In genomic region chr6:158290659-158291058, GRCh38 we compare ENCODE assay signal across 9 cellular contexts. TPM values are rescaled to one million over a fixed set of nuclear protein-coding genes. Genes with fewer than 3 reads are reported as not detected.
A peak's percentile ranks its signal among the peaks of the same experiment; 100 is the strongest.
DNase-seq lines count a peak whose midpoint lies in the region; ATAC-seq, FAIRE-seq and TF ChIP-seq lines count a peak whose summit lies in the region.
"Had no signal": no experiment of that assay in that cellular context is flagged by ENCODE, and none has a peak within 500 bp of the region (broad histone marks: within the 10 kb centered on the region; RNA-seq: fewer than 3 reads in every experiment).

No MANE protein-coding gene starts in this region.

- no peaks in the 10 kb centered on the region for H3K27me3 ChIP-seq in heart right ventricle

- H3K4me1 ChIP-seq in heart right ventricle = peaks cover 5 to 19% (median 13%) of the 10 kb centered on the region in 9 donors

- no peak for TF ChIP-seq POLR2A in H54 (IDR thresholded peaks at IDR 0.05; ENCODE audit: low read depth, low read length)

- peaks cover 34% of the 10 kb centered on the region for H3K36me3 Mint-ChIP-seq in type B pancreatic cell

- peaks cover 0 to 3% (median 0%) of the 10 kb centered on the region in 9 donors for H3K36me3 ChIP-seq in heart right ventricle

- DNase-seq in GM20000 (ENCODE audit: low spot score) (peak; percentile 59), activated T-cell treated with anti-CD3 and anti-CD28 coated beads for 24 hours (ENCODE audit: low read depth) (peak; percentile 45), NCI-H2107 (lab: John Stamatoyannopoulos, UW) (no peak), heart right ventricle (no peak), type B pancreatic cell (ENCODE audit: extremely low spot score, unreplicated experiment) (no peak), H54 (ENCODE audit: insufficient read length, low spot score) (no peak)
- peak in 3 of 4 experiments; percentile 24 to 32 (median 28) for DNase-seq in stimulated activated CD4-positive, alpha-beta T cell treated with anti-CD3 and anti-CD28 coated beads, Interleukin-1b, Interleukin-23, amount 100 ng/mL, for 24 hours (ENCODE audit: low read depth in 4 of 4, low spot score in 1 of 4)

- peaks cover 1% of the 10 kb centered on the region for H3K4me1 Mint-ChIP-seq in type B pancreatic cell (ENCODE audit: unreplicated experiment)

- WGBS in heart right ventricle, 2 donors = 93 to 96% methylated on average over 3 of the region's 3 CpGs

- H3K4me3 Mint-ChIP-seq in type B pancreatic cell = no peak overlapping the region

- intact Hi-C loops in heart right ventricle (cut with DNase I) = no loop called here

- no peak for FAIRE-seq in H54 (lab: Jason Lieb, UNC)

- H3K4me3 ChIP-seq in heart right ventricle = no peak overlapping the region

- H3K9me3 ChIP-seq in heart right ventricle = peaks cover 0 to under 1% (median 0%) of the 10 kb centered on the region in 11 donors

- peak overlapping the region in 1 of 10 donors; percentile 24 for H3K27ac ChIP-seq in heart right ventricle

- no peak overlapping the region for H3K27ac Mint-ChIP-seq in type B pancreatic cell

- H3K27me3 Mint-ChIP-seq in type B pancreatic cell = no peaks in the 10 kb centered on the region

- TF ChIP-seq CTCF in GM20000 (IDR thresholded peaks at IDR 0.05; ENCODE audit: extremely low read depth, missing control alignments) (no peak), heart right ventricle (IDR thresholded peaks at IDR 0.05) (no peak), type B pancreatic cell (conservative IDR thresholded peaks at IDR 0.05) (no peak)

- peaks cover 4% of the 10 kb centered on the region for H3K9me3 Mint-ChIP-seq in type B pancreatic cell

- ATAC-seq in HG03469 (IDR thresholded peaks at IDR 0.05; ENCODE audit: unreplicated experiment) (peak; percentile 71), heart right ventricle (no peak)
- ATAC-seq: Panc1 had no signal

RNA-seq across cellular contexts. Expression of gene TULP4, which starts 21.6 kb away (rescaled TPM):
- total RNA-seq in heart right ventricle (100 to 1,000 TPM in 5 of 10 donors, 10 to 100 TPM in 5; 81.3 to 127 (median 104) TPM), type B pancreatic cell (ENCODE audit: low replicate concordance) (94.1 and 109 TPM in 2 replicates)
- 1 to 10 TPM; 2.1 to 7.1 TPM for polyA plus RNA-seq in heart right ventricle

Comparison
In these comparisons a context has a peak if more than half of its experiments do, and no peak if none do; other contexts are left out.
1. DNase-seq: peak in GM20000 (single experiment), activated T-cell treated with anti-CD3 and anti-CD28 coated beads for 24 hours (single experiment) and stimulated activated CD4-positive, alpha-beta T cell treated with anti-CD3 and anti-CD28 coated beads, Interleukin-1b, Interleukin-23, amount 100 ng/mL, for 24 hours (3 of 4); none in NCI-H2107 (single experiment), heart right ventricle (0 of 2), type B pancreatic cell (single experiment) and H54 (single experiment).